In genomic region chr20:23365390-23366165, GRCh38 we compare ENCODE assay signal across 2 cellular contexts.
TF ChIP-seq lines count a peak whose summit lies in the region.

No MANE protein-coding gene starts in this region.

TF ChIP-seq in K562, 482 proteins besides CTCF, POLR2A, EP300 and RAD21:
- TF ChIP-seq ZNF41 (CRISPR knock-in tag; conservative IDR thresholded peaks at IDR 0.05) (no peak), RBM22 (IDR thresholded peaks at IDR 0.05; ENCODE audit: low read depth, low read length, poor library complexity, severe bottlenecking) (peak; percentile 40), POLR2G (IDR thresholded peaks at IDR 0.05; ENCODE audit: low read depth, low read length) (peak; percentile 70), RBFOX2 (IDR thresholded peaks at IDR 0.05; ENCODE audit: low read depth, low read length) (peak; percentile 58; the same call in 1 of the 2 replicates), ZNF174 (CRISPR knock-in tag; IDR thresholded peaks at IDR 0.05) (no peak)

TF ChIP-seq in GM12891, 5 proteins besides CTCF, POLR2A, EP300 and RAD21:
- TF ChIP-seq POU2F2 (IDR thresholded peaks at IDR 0.05; ENCODE audit: low read depth, low read length) (no peak), TAF1 (IDR thresholded peaks at IDR 0.05; ENCODE audit: low read depth, low read length) (no peak), POLR2AphosphoS5 (IDR thresholded peaks at IDR 0.05; ENCODE audit: low read depth, low read length) (no peak), SPI1 (IDR thresholded peaks at IDR 0.05; ENCODE audit: low read depth, low read length) (no peak), PAX5 (IDR thresholded peaks at IDR 0.05; ENCODE audit: insufficient read depth, low read length, severe bottlenecking) (no peak)
TF ChIP-seq in GM12891: peak in this region for 0.
